ENCODE assay signal across 8 cellular contexts in genomic region chr10:71985542-71986250, GRCh38. TPM values are rescaled to one million over a fixed set of nuclear protein-coding genes. Genes with fewer than 3 reads are reported as not detected.
A peak's percentile ranks its signal among the peaks of the same experiment; 100 is the strongest.
DNase-seq lines count a peak whose midpoint lies in the region; ATAC-seq and TF ChIP-seq lines count a peak whose summit lies in the region.

No MANE protein-coding gene starts in this region.

- no peaks in the 10 kb centered on the region; a peak in 2 of 22 replicates for H3K27me3 ChIP-seq in BLaER1 treated with 17β-estradiol and CSF1 and Interleukin-3, amounts not matched to agents 10 nM and 100 nM
- no peaks in the 10 kb centered on the region for H3K27me3 ChIP-seq in neural progenitor cell
- H3K27me3 ChIP-seq in CD4-positive, alpha-beta memory T cell (ENCODE audit: insufficient read depth, low read length) = no peaks in the 10 kb centered on the region

- no peak overlapping the region for H2AFZ ChIP-seq in neural progenitor cell (replicated peaks)

- H3K27ac Mint-ChIP-seq in neural progenitor cell = peak overlapping the region; percentile 82
- peak overlapping the region in 1 of 7 donors; percentile 2 for H3K27ac Mint-ChIP-seq in CD4-positive, alpha-beta memory T cell

- intact Hi-C loops in CD4-positive, alpha-beta memory T cell (cut with micrococcal nuclease) = no loop called here

- peaks cover 11% of the 10 kb centered on the region for H3F3A ChIP-seq in neural progenitor cell (ENCODE audit: low read depth)

- POLR2A ChIA-PET in CD4-positive, alpha-beta memory T cell (lab: Charles Lee; ENCODE audit: partially characterized antibody) = no interaction called here

- H3K4me3 ChIP-seq in BLaER1 treated with 17β-estradiol and CSF1 and Interleukin-3, amounts not matched to agents 10 nM and 100 nM = no peak overlapping the region
- H3K4me3 ChIP-seq in neural progenitor cell = no peak overlapping the region
- H3K4me3 ChIP-seq in CD4-positive, alpha-beta memory T cell (ENCODE audit: low read length in 2 of 2) = no peak overlapping the region

- TF ChIP-seq CTCF in neural progenitor cell (IDR thresholded peaks at IDR 0.05) = no peak

- H4K20me1 ChIP-seq in BLaER1 treated with 17β-estradiol and CSF1 and Interleukin-3, amounts not matched to agents 10 nM and 100 nM = no peaks in the 10 kb centered on the region
- H4K20me1 ChIP-seq in neural progenitor cell (ENCODE audit: low read depth) = peaks cover under 1% of the 10 kb centered on the region

- no peaks in the 10 kb centered on the region for H3K79me2 ChIP-seq in neural progenitor cell (ENCODE audit: low read depth)

- peaks cover 49% of the 10 kb centered on the region for H3K4me1 Mint-ChIP-seq in neural progenitor cell
- H3K4me1 Mint-ChIP-seq in CD4-positive, alpha-beta memory T cell = peaks cover 0 to 5% (median 2%) of the 10 kb centered on the region in 4 donors

- H3K27me3 Mint-ChIP-seq in neural progenitor cell (ENCODE audit: insufficient read depth, low read depth) = no peaks in the 10 kb centered on the region
- H3K27me3 Mint-ChIP-seq in CD4-positive, alpha-beta memory T cell = peaks cover 5% of the 10 kb centered on the region in 2 donors

- ATAC-seq in HG02870 (IDR thresholded peaks at IDR 0.05; ENCODE audit: unreplicated experiment) = peak; percentile 49
- ATAC-seq in GM19351 (IDR thresholded peaks at IDR 0.05; ENCODE audit: unreplicated experiment) = no peak

- peak overlapping the region in 9 of 11 experiments; percentile 7 to 64 (median 51); a peak in 14 of 22 replicates for H3K9ac ChIP-seq in BLaER1 treated with 17β-estradiol and CSF1 and Interleukin-3, amounts not matched to agents 10 nM and 100 nM
- no peak overlapping the region for H3K9ac ChIP-seq in neural progenitor cell

- peak overlapping the region; percentile 69 to 93 (median 84) for H3K4me2 ChIP-seq in BLaER1 treated with 17β-estradiol and CSF1 and Interleukin-3, amounts not matched to agents 10 nM and 100 nM
- H3K4me2 ChIP-seq in neural progenitor cell = no peak overlapping the region

- CTCF ChIA-PET in CD4-positive, alpha-beta memory T cell (lab: Charles Lee; ENCODE audit: partially characterized antibody) = interaction anchor here (1.0 kb wide), 1 partner anchor 26 kb away, joined by 3 read pairs; no protein-coding TSS in a partner anchor

- peaks cover 57 to 90% (median 68%) of the 10 kb centered on the region in 10 experiments for H3K4me1 ChIP-seq in BLaER1 treated with 17β-estradiol and CSF1 and Interleukin-3, amounts not matched to agents 10 nM and 100 nM
- peaks cover 15% of the 10 kb centered on the region for H3K4me1 ChIP-seq in neural progenitor cell
- no peaks in the 10 kb centered on the region for H3K4me1 ChIP-seq in CD4-positive, alpha-beta memory T cell (ENCODE audit: insufficient read depth, low read length)

- no peak overlapping the region for H3K4me3 Mint-ChIP-seq in neural progenitor cell
- no peak overlapping the region for H3K4me3 Mint-ChIP-seq in CD4-positive, alpha-beta memory T cell

- no peaks in the 10 kb centered on the region for H3K36me3 ChIP-seq in BLaER1 treated with 17β-estradiol and CSF1 and Interleukin-3, amounts not matched to agents 10 nM and 100 nM
- H3K36me3 ChIP-seq in neural progenitor cell = no peaks in the 10 kb centered on the region
- H3K36me3 ChIP-seq in CD4-positive, alpha-beta memory T cell (ENCODE audit: insufficient read depth, low read length) = no peaks in the 10 kb centered on the region

- peaks cover 10% of the 10 kb centered on the region for H3K36me3 Mint-ChIP-seq in neural progenitor cell
- no peaks in the 10 kb centered on the region for H3K36me3 Mint-ChIP-seq in CD4-positive, alpha-beta memory T cell

- peaks cover 0 to 5% (median 0%) of the 10 kb centered on the region in 11 experiments; a peak in 1 of 22 replicates for H3K9me3 ChIP-seq in BLaER1 treated with 17β-estradiol and CSF1 and Interleukin-3, amounts not matched to agents 10 nM and 100 nM (replicated peaks in 1 of 11)
- no peaks in the 10 kb centered on the region for H3K9me3 ChIP-seq in neural progenitor cell (ENCODE audit: low read depth)
- H3K9me3 ChIP-seq in CD4-positive, alpha-beta memory T cell (ENCODE audit: control insufficient read depth in 1 of 2, low read length in 2 of 2) = no peaks in the 10 kb centered on the region

- H3K9me3 Mint-ChIP-seq in neural progenitor cell = peaks cover 10% of the 10 kb centered on the region
- H3K9me3 Mint-ChIP-seq in CD4-positive, alpha-beta memory T cell = peaks cover 0 to 4% (median 0%) of the 10 kb centered on the region in 8 donors

- H3K27ac ChIP-seq in BLaER1 treated with 17β-estradiol and CSF1 and Interleukin-3, amounts not matched to agents 10 nM and 100 nM = peak overlapping the region in 10 of 11 experiments; percentile 48 to 81 (median 66); a peak in 20 of 22 replicates
- peak overlapping the region; percentile 44 for H3K27ac ChIP-seq in neural progenitor cell
- H3K27ac ChIP-seq in CD4-positive, alpha-beta memory T cell (ENCODE audit: low read depth, low read length) = no peak overlapping the region

- DNase-seq in dermis blood vessel endothelial cell = peak; percentile 63
- no peak for DNase-seq in neural progenitor cell (ENCODE audit: low spot score)
- no peak for DNase-seq in CD4-positive, alpha-beta memory T cell
- DNase-seq in NCI-H524 treated with DMSO at 0.1 percent for 48 hours (lab: John Stamatoyannopoulos, UW) = no peak
- DNase-seq in GDM1 (lab: John Stamatoyannopoulos, UW) = no peak

RNA-seq across cellular contexts. Expression of gene CHST3, which starts 21.5 kb away (rescaled TPM):
- total RNA-seq in dermis blood vessel endothelial cell (7.0 TPM in 2 replicates), neural progenitor cell (ENCODE audit: low replicate concordance) (9.1 and 11.9 TPM in 2 replicates)
- total RNA-seq in CD4-positive, alpha-beta memory T cell = not detected
- polyA plus RNA-seq in CD4-positive, alpha-beta memory T cell = not detected
